11 cellular contexts compared by ENCODE assay signal in the genomic region with DNA sequence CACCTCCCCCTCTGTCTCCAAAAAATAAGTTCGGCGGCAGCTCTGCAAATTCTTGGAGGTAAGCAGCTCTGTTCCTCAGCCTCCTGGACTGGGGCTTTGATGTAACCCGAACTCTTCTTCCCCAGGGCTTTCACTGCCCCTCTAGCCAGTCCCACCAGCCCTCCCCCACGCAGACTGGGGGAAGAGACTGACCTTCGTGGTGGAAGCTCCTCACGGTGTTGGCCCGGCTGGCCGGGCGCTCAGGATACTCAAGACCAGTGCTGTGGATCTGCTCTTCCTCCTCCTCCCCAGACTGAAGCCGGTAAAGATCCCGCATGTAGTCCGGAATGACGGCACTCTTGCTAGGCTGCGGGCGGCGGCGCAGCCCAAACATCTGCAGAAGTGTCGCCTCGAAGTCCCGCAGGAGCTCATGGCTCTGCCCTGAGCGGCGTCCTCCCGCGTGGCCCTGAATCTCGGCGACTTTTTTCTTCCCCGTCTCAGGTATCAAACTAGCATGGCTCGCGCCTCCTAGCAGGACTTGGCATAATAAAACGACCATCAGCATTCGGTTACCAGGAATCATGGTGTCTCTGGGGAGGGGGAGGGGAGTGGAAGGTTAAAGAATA. TPM values are rescaled to one million over a fixed set of nuclear protein-coding genes. Genes with fewer than 3 reads are reported as not detected.
DNase-seq lines count a peak whose midpoint lies in the region; ATAC-seq, FAIRE-seq and TF ChIP-seq lines count a peak whose summit lies in the region.
"Had no signal": no experiment of that assay in that cellular context is flagged by ENCODE, and none has a peak within 500 bp of the region (broad histone marks: within the 10 kb centered on the region; RNA-seq: fewer than 3 reads in every experiment).

No MANE protein-coding gene starts in this region.

- H3K18ac ChIP-seq in H1 (ENCODE audit: extremely low read depth, low read length): peak overlapping the region; percentile 88

- H3K4ac ChIP-seq in H1 (replicated peaks; ENCODE audit: insufficient read length, low read depth, low read length): no peak overlapping the region

- DNase-seq in NCI-H69 (lab: John Stamatoyannopoulos, UW): peak; percentile 69
- DNase-seq in H1 (ENCODE audit: low read depth in 1 of 2, low spot score in 2 of 2): peak in 1 of 2 experiments; percentile 57
- peak in 1 of 2 experiments; percentile 53 for DNase-seq in mesothelial cell of epicardium (ENCODE audit: low spot score in 2 of 2, unreplicated experiment in 2 of 2)
- DNase-seq in transverse colon: no peak
- no peak for DNase-seq in uterus
- DNase-seq in stimulated activated naive CD8-positive, alpha-beta T cell treated with anti-CD3 and anti-CD28 coated beads, Interleukin-15, Interleukin-2, amounts not matched to agents 100 U/mL and 50 U/mL, for 24 hours: no peak
- DNase-seq: activated gamma-delta T cell treated with Interleukin-2 at 50 U/mL for 16 hours, DND-41, NCI-H774 had no signal

- H4K91ac ChIP-seq in H1 (replicated peaks; ENCODE audit: insufficient read length, low read length): no peak overlapping the region

- in situ Hi-C loops in transverse colon (cut with MboI; ENCODE audit: low pct_ligation_motif_present in 1 of 4, low pct_unique_long_range_greater_than_20kb in 1 of 4, low sequenced_read_pairs in 3 of 4): loop anchor here in 1 of 4 donors (25.0 kb wide), 1 partner anchor 386 kb away; no protein-coding TSS in a partner anchor

- H3K27ac Mint-ChIP-seq in mesothelial cell of epicardium: peak overlapping the region; percentile 63

- H3K36me3 Mint-ChIP-seq in mesothelial cell of epicardium: peaks cover 11% of the 10 kb centered on the region

- peaks cover 5 to 16% (median 15%) of the 10 kb centered on the region in 4 experiments for H3K4me1 ChIP-seq in H1 (replicated peaks in 1 of 4; ENCODE audit: control insufficient read depth in 3 of 4, insufficient read depth in 4 of 4, low read length in 3 of 4)
- H3K4me1 ChIP-seq in transverse colon: peaks cover 4 to 46% (median 35%) of the 10 kb centered on the region in 4 donors
- H3K4me1 ChIP-seq in uterus: peaks cover 0 to 6% of the 10 kb centered on the region in 2 donors

- TF ChIP-seq POLR2A in H1 (IDR thresholded peaks at IDR 0.05; ENCODE audit: control extremely low read depth in 1 of 2, low read depth in 2 of 2, low read length in 2 of 2) (no peak), transverse colon (IDR thresholded peaks at IDR 0.05) (no peak), uterus (IDR thresholded peaks at IDR 0.05) (no peak)

- H4K5ac ChIP-seq in H1 (ENCODE audit: insufficient read length, low read depth, low read length): no peak overlapping the region

- TF ChIP-seq EP300 in H1 (IDR thresholded peaks at IDR 0.05; ENCODE audit: borderline replicate concordance in 1 of 2, low read depth in 2 of 2, low read length in 2 of 2) (no peak), transverse colon (IDR thresholded peaks at IDR 0.05; ENCODE audit: low read depth) (no peak)

- peaks cover 57% of the 10 kb centered on the region for H3K4me1 Mint-ChIP-seq in mesothelial cell of epicardium

- peak overlapping the region; percentile 40; the same call in 1 of the 2 replicates for H2BK5ac ChIP-seq in H1 (ENCODE audit: low read depth, low read length)

- H2AFZ ChIP-seq in H1 (ENCODE audit: low read length): no peak overlapping the region

- no peak overlapping the region for H2BK120ac ChIP-seq in H1 (replicated peaks; ENCODE audit: low read depth, low read length)

- H3K79me2 ChIP-seq in H1 (ENCODE audit: control insufficient read depth in 1 of 2, insufficient read depth in 2 of 2, low read length in 2 of 2): no peaks in the 10 kb centered on the region

- H3K4me3 ChIP-seq in H1 (ENCODE audit: extremely low read depth in 1 of 4, insufficient read depth in 2 of 4, low read depth in 3 of 4, low read length in 4 of 4) (peak overlapping the region; percentile 34 to 86 (median 55); a peak in 7 of 8 replicates), transverse colon (peak overlapping the region in 3 of 4 donors; percentile 54 to 59 (median 55)), uterus (peak overlapping the region in 1 of 2 donors; percentile 2)

- no peak for TF ChIP-seq CTCF in H1 (IDR thresholded peaks at IDR 0.05; ENCODE audit: control extremely low read depth in 1 of 3, insufficient read depth in 1 of 3, low read depth in 1 of 3, low read length in 3 of 3)
- TF ChIP-seq CTCF in mesothelial cell of epicardium (IDR thresholded peaks at IDR 0.05; ENCODE audit: unreplicated experiment): no peak
- no peak for TF ChIP-seq CTCF in transverse colon (IDR thresholded peaks at IDR 0.05)
- TF ChIP-seq CTCF in uterus (IDR thresholded peaks at IDR 0.05): no peak

- no peak for FAIRE-seq in H1 (lab: Jason Lieb, UNC)

- H2BK12ac ChIP-seq in H1 (ENCODE audit: low read depth, low read length): peak overlapping the region; percentile 35; the same call in 1 of the 2 replicates

- CTCF ChIA-PET in H1 (lab: Charles Lee; ENCODE audit: partially characterized antibody): interaction anchor here (1.4 to 2.9 kb wide), 6 partner anchors 22 to 378 kb away, joined by 3 to 14 read pairs (median 4); no protein-coding TSS in a partner anchor

- H3K27me3 ChIP-seq in H1 (replicated peaks in 1 of 4; ENCODE audit: control insufficient read depth in 3 of 4, extremely low read depth in 1 of 4, insufficient read depth in 3 of 4, low read length in 3 of 4) (peaks cover 27 to 78% (median 67%) of the 10 kb centered on the region in 4 experiments), transverse colon (peaks cover 51% of the 10 kb centered on the region), uterus (no peaks in the 10 kb centered on the region)

- H3K9me3 Mint-ChIP-seq in mesothelial cell of epicardium: no peaks in the 10 kb centered on the region

- H2BK20ac ChIP-seq in H1 (ENCODE audit: low read length): 0 out of 2 replicates have a peak overlapping the region, but pooled peaks have one; percentile 72

- no peak overlapping the region for H3K27ac ChIP-seq in H1 (ENCODE audit: low read depth, low read length)
- H3K27ac ChIP-seq in transverse colon: peak overlapping the region; percentile 26 to 89 (median 83)
- H3K27ac ChIP-seq in uterus: no peak overlapping the region
- H3K27ac ChIP-seq: KMS-11 had no signal

- H3K36me3 ChIP-seq in H1 (ENCODE audit: control insufficient read depth in 2 of 4, insufficient read depth in 4 of 4, low read length in 3 of 4): peaks cover 0 to 10% (median 2%) of the 10 kb centered on the region in 4 experiments; a peak in 2 of 8 replicates
- H3K36me3 ChIP-seq in transverse colon: no peaks in the 10 kb centered on the region
- no peaks in the 10 kb centered on the region for H3K36me3 ChIP-seq in uterus

- H2AK5ac ChIP-seq in H1 (ENCODE audit: low read depth, low read length): no peak overlapping the region

- peaks cover 16% of the 10 kb centered on the region for H3K27me3 Mint-ChIP-seq in mesothelial cell of epicardium (ENCODE audit: low read depth)

- H3K14ac ChIP-seq in H1 (ENCODE audit: insufficient read length): no peak overlapping the region

- H3K56ac ChIP-seq in H1 (replicated peaks; ENCODE audit: insufficient read length, low read depth, low read length): no peak overlapping the region

- whole genome bisulfite sequencing in H1 (ENCODE audit: extremely low coverage in 1 of 2, insufficient coverage in 1 of 2, insufficient read length in 1 of 2, insufficient replicate concordance in 2 of 2, low coverage in 1 of 2, low lambda C conversion rate in 2 of 2, missing lambda C conversion rate in 1 of 2), 2 experiments: 3% methylated on average over 31 of the region's 31 CpGs; no CpG with 5 or more reads in 1 of the 2 experiments
- WGBS in transverse colon (ENCODE audit: low coverage in 1 of 2), 2 donors: 54% methylated on average over 31 of the region's 31 CpGs; no CpG with 5 or more reads in 1 of the 2 donors

- intact Hi-C loops in transverse colon (cut with DNase I; ENCODE audit: low total_unique reads): loop anchor here (10.0 kb wide), 1 partner anchor 223 kb away; no protein-coding TSS in a partner anchor
- intact Hi-C loops in uterus (cut with DNase I; ENCODE audit: low total_unique reads): no loop called here

- H3K9me3 ChIP-seq in H1 (ENCODE audit: insufficient read depth in 2 of 2, low read depth in 1 of 2, low read length in 1 of 2): no peaks in the 10 kb centered on the region
- no peaks in the 10 kb centered on the region for H3K9me3 ChIP-seq in transverse colon
- no peaks in the 10 kb centered on the region for H3K9me3 ChIP-seq in uterus

- H4K20me1 ChIP-seq in H1 (replicated peaks in 1 of 2; ENCODE audit: control insufficient read depth in 1 of 2, insufficient read depth in 2 of 2, low read length in 2 of 2): peaks cover 0 to 3% of the 10 kb centered on the region in 2 experiments

- no peak overlapping the region for H2BK15ac ChIP-seq in H1 (ENCODE audit: low read length)

- POLR2A ChIA-PET in H1 (lab: Charles Lee; ENCODE audit: partially characterized antibody): interaction anchor here (1.4 to 5.3 kb wide), 3 partner anchors 8 to 411 kb away, joined by 3 to 29 read pairs (median 14); no protein-coding TSS in a partner anchor

- H3K23ac ChIP-seq in H1 (ENCODE audit: insufficient read length): no peak overlapping the region

- H3K23me2 ChIP-seq in H1 (ENCODE audit: low read depth, low read length): peaks cover 50% of the 10 kb centered on the region

- peak overlapping the region; percentile 94 to 99 for H3K4me2 ChIP-seq in H1 (ENCODE audit: insufficient read depth in 1 of 2, low read depth in 2 of 2, low read length in 2 of 2)
- H3K4me2 ChIP-seq: KMS-11 had no signal

- TF ChIP-seq RAD21 in H1 (IDR thresholded peaks at IDR 0.05 in 1 of 2, conservative IDR thresholded peaks at IDR 0.05 in 1 of 2; ENCODE audit: low read depth in 2 of 2, low read length in 2 of 2): no peak; a peak in 1 of 4 replicates

- H4K8ac ChIP-seq in H1 (ENCODE audit: extremely low read depth, insufficient read depth, low read length): no peak overlapping the region

- H3K4me3 Mint-ChIP-seq in mesothelial cell of epicardium: peak overlapping the region; percentile 84

- H3K79me1 ChIP-seq in H1 (ENCODE audit: low read depth, low read length): no peaks in the 10 kb centered on the region

- H3K9ac ChIP-seq in H1 (replicated peaks in 1 of 4; ENCODE audit: extremely low read depth in 1 of 4, low read depth in 3 of 4, low read length in 3 of 4): no peak overlapping the region
- H3K9ac ChIP-seq: KMS-11 had no signal

- ATAC-seq in GM19328 (IDR thresholded peaks at IDR 0.05; ENCODE audit: unreplicated experiment): no peak
- ATAC-seq in stimulated activated naive CD8-positive, alpha-beta T cell treated with anti-CD3 and anti-CD28 coated beads, Interleukin-15, Interleukin-2, amounts not matched to agents 100 U/mL and 50 U/mL, for 24 hours: no peak

RNA-seq across cellular contexts. Expression of gene BMP4, which starts 4.9 kb away (rescaled TPM):
- total RNA-seq in H1 (2021; fragmentation: NEBNext Ultra II Directional; extraction: Animal tissue kit (Norgen Biotek cat#: 25700)): 5.4 and 5.9 TPM in 2 replicates
- polyA plus RNA-seq in H1 (2011; rRNA removed): 2.3 and 4.2 TPM in 2 replicates
- polyA plus RNA-seq in H1 (2011; cell fraction: cytosol; rRNA removed): 3.7 TPM
- polyA plus RNA-seq in H1 (2011; cell fraction: nucleus; rRNA removed): 3.4 TPM
- polyA plus RNA-seq in H1 (2012, experiment 1 of 2): 2.7 to 4.9 TPM (median 3.5 TPM) in 4 replicates
- 3.0 TPM for polyA plus RNA-seq in H1 (2012, experiment 2 of 2)
- 4.2 TPM for polyA plus RNA-seq in H1 (2013, experiment 1 of 2)
- 4.5 TPM for polyA plus RNA-seq in H1 (2013, experiment 2 of 2)
- polyA minus RNA-seq in H1 (2011; rRNA and poly(A)+ RNA removed): 2.0 and 3.6 TPM in 2 replicates
- polyA minus RNA-seq in H1 (2011; cell fraction: cytosol; rRNA and poly(A)+ RNA removed): 3.2 TPM
- 3.0 TPM for polyA minus RNA-seq in H1 (2011; cell fraction: nucleus; rRNA and poly(A)+ RNA removed)
- total RNA-seq in mesothelial cell of epicardium: 27.6 to 35.2 TPM (median 34.2 TPM) in 3 replicates
- total RNA-seq in transverse colon: 10 to 100 TPM in 3 of 4 donors, 1 to 10 TPM in 1; 7.2 to 56.5 (median 12.4) TPM
- total RNA-seq in uterus: 100 to 1,000 TPM in 1 of 4 donors, 10 to 100 TPM in 3; 12.0 to 127 (median 14.9) TPM

Comparison
In these comparisons a context has a peak if more than half of its experiments do, and no peak if none do; other contexts are left out.
1. H3K27ac ChIP-seq: peak in transverse colon (4 of 4); none in H1 (single experiment) and uterus (0 of 2).